ENCODE assay signal across 16 cellular contexts in the genomic region with DNA sequence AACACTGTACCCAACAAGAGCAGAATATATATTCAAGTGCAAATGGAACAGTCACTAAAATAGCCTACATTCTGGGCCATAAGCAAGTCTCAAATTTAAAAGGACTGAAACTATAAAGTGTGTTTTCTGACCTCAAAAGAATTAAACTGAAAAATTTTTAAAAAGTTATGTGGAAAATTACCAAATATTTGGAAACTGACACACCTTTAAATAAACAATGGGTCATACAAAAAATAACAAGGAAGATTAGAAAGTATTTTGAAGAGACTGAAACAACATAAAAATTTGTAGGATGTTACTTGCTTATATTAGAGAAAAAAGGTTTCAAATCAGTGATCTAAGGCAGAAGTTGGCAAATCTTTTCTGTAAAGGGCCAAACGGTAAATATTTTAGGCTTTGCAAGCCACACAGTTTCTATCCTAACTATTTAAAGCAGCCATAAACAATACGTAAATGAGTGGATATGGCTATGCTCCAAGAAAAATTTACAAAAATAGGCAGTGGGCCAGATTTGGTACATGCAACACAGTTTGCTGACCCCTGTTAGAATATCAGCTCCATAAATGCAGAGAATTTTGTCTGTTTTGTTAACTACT.
DNase-seq lines count a peak whose midpoint lies in the region; ATAC-seq, FAIRE-seq and TF ChIP-seq lines count a peak whose summit lies in the region.
"Had no signal": no experiment of that assay in that cellular context is flagged by ENCODE, and none has a peak within 500 bp of the region (broad histone marks: within the 10 kb centered on the region; RNA-seq: fewer than 3 reads in every experiment).

No MANE protein-coding gene starts in this region.

- H3K4me1 ChIP-seq in A549 (peaks cover 35% of the 10 kb centered on the region), astrocyte (ENCODE audit: insufficient read depth, low read length) (peaks cover 38% of the 10 kb centered on the region), hepatocyte (ENCODE audit: insufficient read depth) (peaks cover 31% of the 10 kb centered on the region)
- H3K4me1 ChIP-seq: uterus had no signal

- H3K4me3 Mint-ChIP-seq in HFFc6: peak overlapping the region; percentile 50
- no peak overlapping the region for H3K4me3 Mint-ChIP-seq in astrocyte (ENCODE audit: unreplicated experiment)
- H3K4me3 Mint-ChIP-seq: nephron progenitor cell had no signal

- peak overlapping the region; percentile 44 for H3K27ac Mint-ChIP-seq in HFFc6
- H3K27ac Mint-ChIP-seq in astrocyte (ENCODE audit: unreplicated experiment): no peak overlapping the region
- H3K27ac Mint-ChIP-seq: nephron progenitor cell had no signal

- H2AFZ ChIP-seq in astrocyte (ENCODE audit: low read depth, low read length): no peak overlapping the region
- H2AFZ ChIP-seq in hepatocyte: no peak overlapping the region

- H3K36me3 ChIP-seq in astrocyte (ENCODE audit: insufficient read depth, low read length) (no peaks in the 10 kb centered on the region), hepatocyte (replicated peaks; ENCODE audit: insufficient read depth, low read depth) (no peaks in the 10 kb centered on the region)
- H3K36me3 ChIP-seq: BE2C, uterus had no signal

- no peaks in the 10 kb centered on the region for H3K9me3 Mint-ChIP-seq in HFFc6
- H3K9me3 Mint-ChIP-seq in astrocyte (ENCODE audit: unreplicated experiment): no peaks in the 10 kb centered on the region
- H3K9me3 Mint-ChIP-seq: nephron progenitor cell had no signal

- TF ChIP-seq CTCF in A549 (IDR thresholded peaks at IDR 0.05): no peak
- TF ChIP-seq CTCF in HFFc6 (IDR thresholded peaks at IDR 0.05): no peak
- TF ChIP-seq CTCF in astrocyte (IDR thresholded peaks at IDR 0.05; ENCODE audit: insufficient read depth, low read depth, low read length): no peak
- TF ChIP-seq CTCF in hepatocyte (IDR thresholded peaks at IDR 0.05; ENCODE audit: poor library complexity): no peak

- no peak for TF ChIP-seq RAD21 in A549 (conservative IDR thresholded peaks at IDR 0.05 in 1 of 2, IDR thresholded peaks at IDR 0.05 in 1 of 2)

- H3K4me2 ChIP-seq in A549 (peak overlapping the region; percentile 52), astrocyte (ENCODE audit: low read length) (peak overlapping the region; percentile 69), hepatocyte (no peak overlapping the region)

- POLR2A ChIA-PET in A549 (lab: Yijun Ruan, JAX): no interaction called here

- H3K4me3 ChIP-seq in A549: no peak overlapping the region
- H3K4me3 ChIP-seq in astrocyte (ENCODE audit: insufficient read depth, low read depth, low read length): peak overlapping the region; percentile 19
- no peak overlapping the region for H3K4me3 ChIP-seq in hepatocyte
- H3K4me3 ChIP-seq: uterus had no signal

- H3K9ac ChIP-seq in astrocyte (ENCODE audit: low read length): peak overlapping the region; percentile 58

- WGBS in A549 (ENCODE audit: missing lambda C conversion rate): 13% methylated on average over 2 of the region's 2 CpGs
- 43% methylated on average over 2 of the region's 2 CpGs for WGBS in hepatocyte (ENCODE audit: low lambda C conversion rate, missing lambda C conversion rate)

- TF ChIP-seq POLR2A in A549 (IDR thresholded peaks at IDR 0.05; ENCODE audit: low read length): no peak

- CTCF ChIA-PET in A549 (lab: Yijun Ruan, JAX): interaction anchor here (0.6 kb wide), 1 partner anchor 162 kb away, joined by 5 read pairs; no protein-coding TSS in a partner anchor

- no peak for TF ChIP-seq EP300 in A549 (IDR thresholded peaks at IDR 0.05)

- H3K4me1 Mint-ChIP-seq in HFFc6 (ENCODE audit: low read depth): peaks cover 68% of the 10 kb centered on the region
- H3K4me1 Mint-ChIP-seq in astrocyte (ENCODE audit: low read depth, unreplicated experiment): peaks cover 48% of the 10 kb centered on the region

- no peaks in the 10 kb centered on the region for H3K27me3 ChIP-seq in astrocyte (ENCODE audit: insufficient read depth, low read length)
- no peaks in the 10 kb centered on the region for H3K27me3 ChIP-seq in hepatocyte
- H3K27me3 ChIP-seq: BE2C, uterus had no signal

- FAIRE-seq in A549 (lab: Jason Lieb, UNC): no peak
- FAIRE-seq in astrocyte (lab: Jason Lieb, UNC): no peak

- no peaks in the 10 kb centered on the region for H3K36me3 Mint-ChIP-seq in HFFc6 (ENCODE audit: low read depth)
- H3K36me3 Mint-ChIP-seq in astrocyte (ENCODE audit: low read depth, unreplicated experiment): no peaks in the 10 kb centered on the region

- H3K79me2 ChIP-seq in astrocyte (ENCODE audit: insufficient read depth, low read length) (no peaks in the 10 kb centered on the region), hepatocyte (no peaks in the 10 kb centered on the region)

- H4K20me1 ChIP-seq in astrocyte (ENCODE audit: insufficient read depth, low read length): no peaks in the 10 kb centered on the region
- no peaks in the 10 kb centered on the region for H4K20me1 ChIP-seq in hepatocyte (ENCODE audit: insufficient read depth, poor library complexity, severe bottlenecking)

- H3K9me2 ChIP-seq in hepatocyte (replicated peaks; ENCODE audit: insufficient read depth): no peaks in the 10 kb centered on the region

- H3K27ac ChIP-seq in A549 (peak overlapping the region in 1 of 2 experiments; percentile 38; a peak in 1 of 6 replicates), astrocyte (ENCODE audit: low read depth, low read length) (peak overlapping the region; percentile 73), hepatocyte (peak overlapping the region; percentile 14)
- H3K27ac ChIP-seq: uterus had no signal

- no peaks in the 10 kb centered on the region for H3K27me3 Mint-ChIP-seq in HFFc6 (ENCODE audit: insufficient read depth)
- no peaks in the 10 kb centered on the region for H3K27me3 Mint-ChIP-seq in astrocyte (ENCODE audit: low read depth, unreplicated experiment)

- ATAC-seq in A549: no peak
- no peak for ATAC-seq in activated CD4-positive, CD25-positive, alpha-beta regulatory T cell treated with anti-CD3 and anti-CD28 coated beads, Interleukin-2, amount 50 U/mL, for 24 hours

- no peak for DNase-seq in A549 (ENCODE audit: low read depth in 1 of 2, low spot score in 1 of 2)
- peak; percentile 46 for DNase-seq in HFFc6
- peak; percentile 76 for DNase-seq in astrocyte (ENCODE audit: low read depth)
- DNase-seq in hepatocyte (ENCODE audit: low spot score): no peak
- DNase-seq in hepatic stellate cell (ENCODE audit: low spot score): no peak
- no peak for DNase-seq in NCI-H128 (lab: John Stamatoyannopoulos, UW; ENCODE audit: unreplicated experiment)
- no peak for DNase-seq in NCI-H1417 (lab: John Stamatoyannopoulos, UW)
- DNase-seq: activated effector memory CD4-positive, alpha-beta T cell treated with Interleukin-2 at 50 U/mL for 16 hours; BE2C; cerebellar nuclear complex; foreskin melanocyte; NCI-H510A; nephron progenitor cell; SW 1271; uterus had no signal

- H3K9me3 ChIP-seq in A549: no peaks in the 10 kb centered on the region
- no peaks in the 10 kb centered on the region for H3K9me3 ChIP-seq in astrocyte (ENCODE audit: insufficient read depth, low read depth, low read length)
- H3K9me3 ChIP-seq in hepatocyte (ENCODE audit: low read depth): no peaks in the 10 kb centered on the region
- H3K9me3 ChIP-seq: BE2C, uterus had no signal

TF ChIP-seq in A549, 52 proteins besides CTCF, POLR2A, EP300 and RAD21:
- TF ChIP-seq HOXA7 (CRISPR knock-in tag; IDR thresholded peaks at IDR 0.05): no peak
- TF ChIP-seq CEBPB (IDR thresholded peaks at IDR 0.05): no peak
- TF ChIP-seq BHLHE40 (IDR thresholded peaks at IDR 0.05; ENCODE audit: low read depth, low read length): no peak
- no peak for TF ChIP-seq GATA3 (IDR thresholded peaks at IDR 0.05; ENCODE audit: borderline replicate concordance)
- no peak for TF ChIP-seq JUNB (IDR thresholded peaks at IDR 0.05)
TF ChIP-seq in A549: peak in this region for 0.

Comparison
In these comparisons a context has a peak if more than half of its experiments do, and no peak if none do; other contexts are left out.
1. DNase-seq: peak in HFFc6 (single experiment) and astrocyte (single experiment); none in A549 (0 of 2), hepatocyte (single experiment), hepatic stellate cell (single experiment), NCI-H128 (single experiment) and NCI-H1417 (0 of 3).